In genomic region chr17:74853048-74853397, GRCh38 we compare ENCODE assay signal across 14 cellular contexts. TPM values are rescaled to one million over a fixed set of nuclear protein-coding genes. Genes with fewer than 3 reads are reported as not detected.
DNase-seq lines count a peak whose midpoint lies in the region; ATAC-seq lines count a peak whose summit lies in the region.
"Had no signal": no experiment of that assay in that cellular context is flagged by ENCODE, and none has a peak within 500 bp of the region (broad histone marks: within the 10 kb centered on the region; RNA-seq: fewer than 3 reads in every experiment).

No MANE protein-coding gene starts in this region.

- peak; percentile 19 for DNase-seq in stimulated activated CD4-positive, alpha-beta T cell treated with anti-CD3 and anti-CD28 coated beads, Interleukin-15, amount 100 ng/mL, for 24 hours
- DNase-seq in stimulated activated CD4-positive, alpha-beta T cell treated with anti-CD3 and anti-CD28 coated beads, Interleukin-2, amount 100 ng/mL, for 24 hours, result no peak
- DNase-seq in T-helper 17 cell (no peak), MG63 (no peak), A172 (ENCODE audit: low spot score) (no peak)
- DNase-seq: hippocampal formation, NCI-H1105, psoas muscle, stomach had no signal

- H3K27ac Mint-ChIP-seq in T-helper 17 cell, result peak overlapping the region; percentile 6

- H3K36me3 Mint-ChIP-seq in T-helper 17 cell (ENCODE audit: low read depth), result peaks cover 4% of the 10 kb centered on the region

- H3K9me3 ChIP-seq in T-helper 17 cell (ENCODE audit: control insufficient read depth, low read length, poor library complexity, severe bottlenecking) (no peaks in the 10 kb centered on the region), MG63 (no peaks in the 10 kb centered on the region)
- H3K9me3 ChIP-seq: psoas muscle had no signal

- peak overlapping the region; percentile 61 for H3K4me3 Mint-ChIP-seq in T-helper 17 cell

- H3K4me1 Mint-ChIP-seq in T-helper 17 cell, result peaks cover 11% of the 10 kb centered on the region

- peaks cover 63% of the 10 kb centered on the region for H3K27me3 Mint-ChIP-seq in T-helper 17 cell

- peak overlapping the region; percentile 39 for H3K4me3 ChIP-seq in iPS-11a (ENCODE audit: low read depth, low read length)
- no peak overlapping the region for H3K4me3 ChIP-seq in MG63
- H3K4me3 ChIP-seq: psoas muscle had no signal

- H3K36me3 ChIP-seq in MG63, result no peaks in the 10 kb centered on the region
- H3K36me3 ChIP-seq: stomach had no signal

- peaks cover 48% of the 10 kb centered on the region for H3K27me3 ChIP-seq in MG63

- peak; percentile 6 for ATAC-seq in T-helper 17 cell
- no peak for ATAC-seq in HG03196 (IDR thresholded peaks at IDR 0.05; ENCODE audit: unreplicated experiment)
- ATAC-seq in GM18511 (IDR thresholded peaks at IDR 0.05; ENCODE audit: unreplicated experiment), result no peak
- ATAC-seq: Panc1 had no signal

RNA-seq across cellular contexts. Expression of gene GRIN2C, which starts 6.7 kb away (rescaled TPM):
- not detected for total RNA-seq in T-helper 17 cell
- not detected in 2 replicates for total RNA-seq in MG63 (2014; rRNA removed; shearing (Covaris generic); ENCODE audit: low replicate concordance)
- total RNA-seq in A172 (2014; rRNA removed; shearing (Covaris generic)), result 0.05 and 0.69 TPM in 2 replicates
- total RNA-seq: epithelial cell of proximal tubule had no signal

RNA-seq across cellular contexts. Expression of gene FDXR, which starts 19.8 kb away (rescaled TPM):
- total RNA-seq in T-helper 17 cell, result 1 to 10 TPM; 4.5 to 8.7 TPM
- total RNA-seq in MG63 (2014; rRNA removed; shearing (Covaris generic); ENCODE audit: low replicate concordance), result 8.4 and 15.6 TPM in 2 replicates
- 35.9 and 44.1 TPM in 2 replicates for total RNA-seq in A172 (2014; rRNA removed; shearing (Covaris generic))

RNA-seq across cellular contexts. Expression of gene FADS6, which starts 40.4 kb away (rescaled TPM):
- total RNA-seq in T-helper 17 cell, result not detected
- not detected in 2 replicates for total RNA-seq in MG63 (2014; rRNA removed; shearing (Covaris generic); ENCODE audit: low replicate concordance)
- not detected in 2 replicates for total RNA-seq in A172 (2014; rRNA removed; shearing (Covaris generic))
- total RNA-seq: epithelial cell of proximal tubule, psoas muscle had no signal
